1 cellular context compared by ENCODE assay signal in genomic region chr2:88125344-88125923, GRCh38.
TF ChIP-seq lines count a peak whose summit lies in the region.

No MANE protein-coding gene starts in this region.

TF ChIP-seq in HepG2, 621 proteins besides CTCF, POLR2A, EP300 and RAD21 (continues in another document):
- TF ChIP-seq AGO2 (optimal IDR thresholded peaks at IDR 0.05; ENCODE audit: low read depth, low read length): peak; percentile 74
- no peak for TF ChIP-seq AHDC1 (CRISPR knock-in tag; IDR thresholded peaks at IDR 0.05; ENCODE audit: borderline replicate concordance)
- TF ChIP-seq ZNF510 (CRISPR knock-in tag; IDR thresholded peaks at IDR 0.05; ENCODE audit: low read depth): no peak
- peak; percentile 3; the same call in 1 of the 2 replicates for TF ChIP-seq ZFY (CRISPR knock-in tag; IDR thresholded peaks at IDR 0.05)
- TF ChIP-seq ZBTB40 (IDR thresholded peaks at IDR 0.05): no peak
- peak; percentile 45; the same call in 1 of the 2 replicates for TF ChIP-seq ZBTB40 (CRISPR knock-in tag; IDR thresholded peaks at IDR 0.05)
- no peak for TF ChIP-seq SUZ12 (IDR thresholded peaks at IDR 0.05; ENCODE audit: low read depth, low read length)
- no peak for TF ChIP-seq ZNF350 (CRISPR knock-in tag; IDR thresholded peaks at IDR 0.05; ENCODE audit: borderline replicate concordance, low read depth)
- TF ChIP-seq ZNF460 (CRISPR knock-in tag; IDR thresholded peaks at IDR 0.05; ENCODE audit: borderline replicate concordance): no peak
- 0 out of 2 replicates have a peak, but pooled peaks have one; percentile 3 for TF ChIP-seq ZNF547 (CRISPR knock-in tag; IDR thresholded peaks at IDR 0.05)
- no peak for TF ChIP-seq HNRNPUL1 (IDR thresholded peaks at IDR 0.05; ENCODE audit: low read depth, low read length)
- TF ChIP-seq ZNF530 (CRISPR knock-in tag; IDR thresholded peaks at IDR 0.05; ENCODE audit: low read depth): 0 out of 2 replicates have a peak, but pooled peaks have one; percentile 56
- TF ChIP-seq ZNF605 (CRISPR knock-in tag; IDR thresholded peaks at IDR 0.05): peak; percentile 69; the same call in 1 of the 2 replicates
- TF ChIP-seq SNAPC4 (CRISPR knock-in tag; IDR thresholded peaks at IDR 0.05): 0 out of 2 replicates have a peak, but pooled peaks have one; percentile 40
- peak; percentile 47; the same call in 1 of the 2 replicates for TF ChIP-seq ZNF83 (CRISPR knock-in tag; IDR thresholded peaks at IDR 0.05; ENCODE audit: borderline replicate concordance)
- TF ChIP-seq POLR2AphosphoS5 (IDR thresholded peaks at IDR 0.05; ENCODE audit: low read depth, low read length): peak; percentile 50
- TF ChIP-seq ZNF749 (CRISPR knock-in tag; IDR thresholded peaks at IDR 0.05; ENCODE audit: borderline replicate concordance): 0 out of 2 replicates have a peak, but pooled peaks have one; percentile 43
- peak; percentile 13; the same call in 1 of the 2 replicates for TF ChIP-seq ZNF468 (CRISPR knock-in tag; IDR thresholded peaks at IDR 0.05)
- TF ChIP-seq TOPORS (CRISPR knock-in tag; IDR thresholded peaks at IDR 0.05): no peak
- TF ChIP-seq ZNF230 (CRISPR knock-in tag; IDR thresholded peaks at IDR 0.05): peak; percentile 61; the same call in 1 of the 2 replicates
- peak; percentile 57 for TF ChIP-seq ZNF687 (CRISPR knock-in tag; IDR thresholded peaks at IDR 0.05)
- no peak for TF ChIP-seq ETV6 (CRISPR knock-in tag; conservative IDR thresholded peaks at IDR 0.05)
